Comparison of ENCODE assay signal across 28 cellular contexts in the genomic region with DNA sequence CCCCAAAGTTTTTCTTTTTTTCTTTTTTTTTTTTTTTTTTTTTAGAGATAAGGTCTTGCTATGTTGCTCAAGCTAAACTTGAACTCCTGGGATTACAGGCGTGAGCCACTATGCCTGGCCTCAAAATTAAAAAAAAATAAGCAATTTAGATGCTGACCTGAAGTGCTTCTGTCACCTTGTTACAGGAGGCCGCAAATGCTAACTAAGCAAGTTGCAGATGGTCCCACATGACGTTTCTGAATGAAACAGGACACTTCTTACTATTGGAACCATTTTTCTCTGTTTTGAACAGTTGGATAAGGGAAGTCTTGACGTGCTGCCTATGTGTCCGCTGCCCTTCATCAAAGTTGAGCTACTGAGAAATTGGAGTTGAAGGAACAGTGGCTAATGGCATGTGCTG. TPM values are rescaled to one million over a fixed set of nuclear protein-coding genes. Genes with fewer than 3 reads are reported as not detected.
"Had no signal": no experiment of that assay in that cellular context is flagged by ENCODE, and none has a peak within 500 bp of the region (broad histone marks: within the 10 kb centered on the region; RNA-seq: fewer than 3 reads in every experiment).

No MANE protein-coding gene starts in this region.

- H3K27ac ChIP-seq: adrenal gland, ascending aorta, esophagus muscularis mucosa, neutrophil, ovary, psoas muscle, right atrium auricular region, tibial nerve had no signal

- H3K9me3 ChIP-seq: adrenal gland, ascending aorta, esophagus muscularis mucosa, gastroesophageal sphincter, neutrophil, ovary, psoas muscle, right atrium auricular region, tibial nerve had no signal

- H3K27ac Mint-ChIP-seq: activated CD4-positive, alpha-beta T cell treated with anti-CD3 and anti-CD28 coated beads for 36 hours; activated T-cell treated with anti-CD3 and anti-CD28 coated beads, Interleukin-2, amount 50 U/mL, for 72 hours had no signal

- DNase-seq: activated CD4-positive, alpha-beta T cell treated with anti-CD3 and anti-CD28 coated beads for 36 hours; activated CD4-positive, alpha-beta T cell treated with anti-CD3 and anti-CD28 coated beads, Interleukin-2, amount 50 U/mL, for 4 hours; activated effector memory CD4-positive, alpha-beta T cell treated with anti-CD3 and anti-CD28 coated beads, Interleukin-2, amount 50 U/mL, for 16 hours; activated naive CD4-positive, alpha-beta T cell treated with anti-CD3 and anti-CD28 coated beads, Interleukin-2, amount 50 U/mL, for 16 hours; activated T-cell treated with anti-CD3 and anti-CD28 coated beads, Interleukin-2, amount 50 U/mL, for 72 hours; adrenal gland; effector memory CD4-positive, alpha-beta T cell; head of caudate nucleus; hypothalamus; left ventricle myocardium superior; mammary epithelial cell; midbrain; natural killer cell; ovary; psoas muscle; stimulated activated CD4-positive, alpha-beta T cell treated with anti-CD3 and anti-CD28 coated beads, Interleukin-12 subunit alpha, Interleukin-12 subunit beta, amount 100 ng/mL, for 4 hours; stimulated activated naive CD8-positive, alpha-beta T cell treated with anti-CD3 and anti-CD28 coated beads, Interleukin-15, amount 100 ng/mL, for 72 hours; T-helper 1 cell; T-helper 9 cell had no signal

- H3K4me3 ChIP-seq: adrenal gland, ascending aorta, esophagus muscularis mucosa, gastroesophageal sphincter, ovary, psoas muscle, right atrium auricular region, tibial nerve had no signal

- H3K36me3 ChIP-seq: ovary had no signal

- H3K9me3 Mint-ChIP-seq: activated T-cell treated with anti-CD3 and anti-CD28 coated beads, Interleukin-2, amount 50 U/mL, for 72 hours; central memory CD8-positive, alpha-beta T cell; natural killer cell; stimulated activated naive CD8-positive, alpha-beta T cell treated with anti-CD3 and anti-CD28 coated beads, Interleukin-15, amount 100 ng/mL, for 72 hours had no signal

- H3K27me3 ChIP-seq: adrenal gland, ascending aorta, esophagus muscularis mucosa, gastroesophageal sphincter, neutrophil, ovary, right atrium auricular region, tibial nerve had no signal

- H3K4me1 ChIP-seq: psoas muscle, right atrium auricular region had no signal

- ATAC-seq: activated CD4-positive, alpha-beta T cell treated with anti-CD3 and anti-CD28 coated beads for 36 hours; activated T-cell treated with anti-CD3 and anti-CD28 coated beads, Interleukin-2, amount 50 U/mL, for 72 hours; gastroesophageal sphincter; left ventricle myocardium superior; natural killer cell; stimulated activated naive CD8-positive, alpha-beta T cell treated with anti-CD3 and anti-CD28 coated beads, Interleukin-15, amount 100 ng/mL, for 72 hours had no signal

- H3K4me3 Mint-ChIP-seq: activated CD4-positive, alpha-beta T cell treated with anti-CD3 and anti-CD28 coated beads for 36 hours; activated T-cell treated with anti-CD3 and anti-CD28 coated beads, Interleukin-2, amount 50 U/mL, for 72 hours; central memory CD8-positive, alpha-beta T cell; natural killer cell; stimulated activated naive CD8-positive, alpha-beta T cell treated with anti-CD3 and anti-CD28 coated beads, Interleukin-15, amount 100 ng/mL, for 72 hours had no signal

- H3K27me3 Mint-ChIP-seq: central memory CD8-positive, alpha-beta T cell; stimulated activated naive CD8-positive, alpha-beta T cell treated with anti-CD3 and anti-CD28 coated beads, Interleukin-15, amount 100 ng/mL, for 72 hours had no signal

RNA-seq across cellular contexts. Expression of a gene that starts 8.8 kb away (rescaled TPM):
- total RNA-seq: activated CD4-positive, alpha-beta T cell treated with anti-CD3 and anti-CD28 coated beads for 36 hours; activated T-cell treated with anti-CD3 and anti-CD28 coated beads, Interleukin-2, amount 50 U/mL, for 72 hours; adrenal gland; ascending aorta; dermis microvascular lymphatic vessel endothelial cell; gastroesophageal sphincter; left ventricle myocardium superior; mammary epithelial cell; natural killer cell; ovary; psoas muscle; right atrium auricular region; skeletal muscle tissue; tibial nerve had no signal
- polyA plus RNA-seq: adrenal gland, mammary epithelial cell, ovary, psoas muscle had no signal
